Comparison of ENCODE assay signal across 1 cellular context in the genomic region with DNA sequence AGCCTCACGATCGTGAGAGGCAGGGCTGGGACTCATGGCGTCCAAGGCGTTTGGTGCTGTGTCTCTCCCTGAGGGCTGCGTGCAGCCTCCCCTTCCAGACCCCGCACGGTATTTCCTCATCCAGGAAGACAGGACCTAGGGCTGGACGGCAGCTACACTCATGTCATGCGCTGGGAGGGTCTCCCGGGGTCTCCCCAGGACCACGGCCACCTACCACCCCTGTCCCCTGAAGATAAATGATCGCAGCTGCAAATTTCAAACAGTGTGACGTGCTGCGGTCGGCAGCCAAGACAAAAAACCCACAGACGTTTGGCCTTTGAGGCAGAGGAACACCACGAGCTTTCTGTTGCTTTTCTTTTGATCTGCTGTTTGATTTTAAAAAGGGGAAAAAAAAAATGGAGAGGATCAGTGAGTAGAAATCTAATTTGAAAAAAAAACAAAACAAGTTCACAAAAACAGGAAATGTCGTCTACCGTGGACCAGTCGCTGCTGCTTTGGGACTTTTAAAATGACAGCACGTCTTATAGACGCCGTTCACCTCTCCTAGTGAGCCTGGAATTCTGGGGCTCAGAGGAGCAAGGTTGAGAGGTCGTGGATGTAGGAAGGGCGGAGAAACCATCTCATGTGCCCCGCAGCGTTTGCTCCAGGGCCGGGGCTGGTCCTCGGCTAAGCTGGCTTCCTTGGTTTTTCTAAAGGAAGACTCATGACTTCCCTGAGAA.
TF ChIP-seq lines count a peak whose summit lies in the region.

No MANE protein-coding gene starts in this region.

TF ChIP-seq in HEK293, 187 proteins besides CTCF, POLR2A, EP300 and RAD21 (continued from another document):
- TF ChIP-seq, protein P1, sequence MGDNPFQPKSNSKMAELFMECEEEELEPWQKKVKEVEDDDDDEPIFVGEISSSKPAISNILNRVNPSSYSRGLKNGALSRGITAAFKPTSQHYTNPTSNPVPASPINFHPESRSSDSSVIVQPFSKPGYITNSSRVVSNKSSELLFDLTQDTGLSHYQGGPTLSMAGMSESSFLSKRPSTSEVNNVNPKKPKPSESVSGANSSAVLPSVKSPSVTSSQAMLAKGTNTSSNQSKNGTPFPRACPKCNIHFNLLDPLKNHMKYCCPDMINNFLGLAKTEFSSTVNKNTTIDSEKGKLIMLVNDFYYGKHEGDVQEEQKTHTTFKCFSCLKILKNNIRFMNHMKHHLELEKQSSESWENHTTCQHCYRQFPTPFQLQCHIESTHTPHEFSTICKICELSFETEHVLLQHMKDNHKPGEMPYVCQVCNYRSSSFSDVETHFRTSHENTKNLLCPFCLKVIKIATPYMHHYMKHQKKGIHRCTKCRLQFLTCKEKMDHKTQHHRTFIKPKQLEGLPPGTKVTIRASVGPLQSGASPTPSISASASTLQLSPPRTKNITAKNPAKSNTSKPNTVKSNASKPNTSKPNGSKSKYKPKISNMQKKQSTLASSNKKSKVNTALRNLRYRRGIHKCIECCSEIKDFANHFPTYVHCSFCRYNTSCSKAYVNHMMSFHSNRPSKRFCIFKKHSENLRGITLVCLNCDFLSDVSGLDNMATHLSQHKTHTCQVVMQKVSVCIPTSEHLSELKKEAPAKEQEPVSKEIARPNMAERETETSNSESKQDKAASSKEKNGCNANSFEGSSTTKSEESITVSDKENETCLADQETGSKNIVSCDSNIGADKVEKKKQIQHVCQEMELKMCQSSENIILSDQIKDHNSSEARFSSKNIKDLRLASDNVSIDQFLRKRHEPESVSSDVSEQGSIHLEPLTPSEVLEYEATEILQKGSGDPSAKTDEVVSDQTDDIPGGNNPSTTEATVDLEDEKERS (tag by site-specific recombination; IDR thresholded peaks at IDR 0.05): no peak
- TF ChIP-seq, protein P2, sequence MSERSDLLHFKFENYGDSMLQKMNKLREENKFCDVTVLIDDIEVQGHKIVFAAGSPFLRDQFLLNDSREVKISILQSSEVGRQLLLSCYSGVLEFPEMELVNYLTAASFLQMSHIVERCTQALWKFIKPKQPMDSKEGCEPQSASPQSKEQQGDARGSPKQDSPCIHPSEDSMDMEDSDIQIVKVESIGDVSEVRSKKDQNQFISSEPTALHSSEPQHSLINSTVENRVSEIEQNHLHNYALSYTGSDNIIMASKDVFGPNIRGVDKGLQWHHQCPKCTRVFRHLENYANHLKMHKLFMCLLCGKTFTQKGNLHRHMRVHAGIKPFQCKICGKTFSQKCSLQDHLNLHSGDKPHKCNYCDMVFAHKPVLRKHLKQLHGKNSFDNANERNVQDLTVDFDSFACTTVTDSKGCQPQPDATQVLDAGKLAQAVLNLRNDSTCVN (tag by site-specific recombination; optimal IDR thresholded peaks at IDR 0.05): no peak
- TF ChIP-seq, protein P3, sequence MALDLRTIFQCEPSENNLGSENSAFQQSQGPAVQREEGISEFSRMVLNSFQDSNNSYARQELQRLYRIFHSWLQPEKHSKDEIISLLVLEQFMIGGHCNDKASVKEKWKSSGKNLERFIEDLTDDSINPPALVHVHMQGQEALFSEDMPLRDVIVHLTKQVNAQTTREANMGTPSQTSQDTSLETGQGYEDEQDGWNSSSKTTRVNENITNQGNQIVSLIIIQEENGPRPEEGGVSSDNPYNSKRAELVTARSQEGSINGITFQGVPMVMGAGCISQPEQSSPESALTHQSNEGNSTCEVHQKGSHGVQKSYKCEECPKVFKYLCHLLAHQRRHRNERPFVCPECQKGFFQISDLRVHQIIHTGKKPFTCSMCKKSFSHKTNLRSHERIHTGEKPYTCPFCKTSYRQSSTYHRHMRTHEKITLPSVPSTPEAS (tag by site-specific recombination; IDR thresholded peaks at IDR 0.05): no peak
- TF ChIP-seq ZNF600 (tag by site-specific recombination; IDR thresholded peaks at IDR 0.05) (no peak), ZSCAN16 (tag by site-specific recombination; IDR thresholded peaks at IDR 0.05) (no peak)
